ENCODE assay signal across 10 cellular contexts in the genomic region with DNA sequence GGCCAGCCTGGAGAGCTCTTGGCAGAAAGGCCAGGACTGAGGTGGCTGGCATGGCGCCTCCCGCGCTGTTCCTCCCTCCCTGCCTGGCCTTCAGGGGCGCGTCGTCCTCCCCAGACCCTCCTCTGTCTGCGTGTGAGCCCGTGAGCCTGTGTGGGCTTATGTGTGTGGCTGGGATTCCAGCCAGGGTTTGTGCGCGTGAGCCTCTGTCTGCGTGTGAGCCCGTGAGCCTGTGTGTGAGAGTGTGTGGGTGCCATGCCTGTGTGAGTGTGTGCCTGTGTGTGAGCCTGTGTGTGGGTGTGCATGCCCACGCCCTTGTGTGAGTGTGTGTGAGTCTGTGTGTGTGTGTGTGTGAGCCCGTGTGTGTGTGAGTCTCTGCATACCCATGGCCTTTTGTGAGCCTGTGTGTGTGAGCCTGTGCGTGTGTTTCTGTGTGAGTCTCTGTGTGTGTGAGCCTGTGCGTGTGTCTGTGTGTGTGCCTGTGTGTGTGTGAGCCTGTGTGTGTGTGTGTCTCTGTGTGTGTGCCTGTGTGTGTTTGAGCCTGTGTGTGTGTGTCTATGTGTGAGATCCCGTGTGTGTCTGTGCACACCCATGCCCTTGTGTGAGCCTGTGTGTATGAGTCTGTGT. TPM values are rescaled to one million over a fixed set of nuclear protein-coding genes. Genes with fewer than 3 reads are reported as not detected.
DNase-seq lines count a peak whose midpoint lies in the region; ATAC-seq and TF ChIP-seq lines count a peak whose summit lies in the region.
"Had no signal": no experiment of that assay in that cellular context is flagged by ENCODE, and none has a peak within 500 bp of the region (broad histone marks: within the 10 kb centered on the region; RNA-seq: fewer than 3 reads in every experiment).

No MANE protein-coding gene starts in this region.

- POLR2A ChIA-PET in activated CD4-positive, alpha-beta memory T cell treated with anti-CD3 and anti-CD28 coated beads for 36 hours (lab: Charles Lee), result no interaction called here

- H3K4me2 ChIP-seq in fibroblast of lung (ENCODE audit: extremely low read depth, insufficient read depth, low read length), result no peak overlapping the region

- intact Hi-C loops in Right ventricle myocardium inferior (cut with DNase I), result no loop called here
- intact Hi-C loops in cardiac septum (cut with DNase I), result no loop called here
- intact Hi-C loops in activated CD4-positive, alpha-beta memory T cell treated with anti-CD3 and anti-CD28 coated beads for 36 hours (cut with micrococcal nuclease), result no loop called here

- H3K27ac ChIP-seq in fibroblast of lung (ENCODE audit: insufficient read depth, low read length) (no peak overlapping the region), neutrophil (peak overlapping the region; percentile 98)

- no peaks in the 10 kb centered on the region for H3K27me3 Mint-ChIP-seq in activated CD4-positive, alpha-beta memory T cell treated with anti-CD3 and anti-CD28 coated beads for 36 hours

- no peaks in the 10 kb centered on the region for H3K27me3 ChIP-seq in fibroblast of lung (ENCODE audit: control insufficient read depth, insufficient read depth, low read length)
- no peaks in the 10 kb centered on the region for H3K27me3 ChIP-seq in neutrophil

- CTCF ChIA-PET in activated CD4-positive, alpha-beta memory T cell treated with anti-CD3 and anti-CD28 coated beads for 36 hours (lab: Charles Lee), result no interaction called here

- peak overlapping the region; percentile 2 for H3K9ac ChIP-seq in fibroblast of lung (ENCODE audit: insufficient read depth, low read length)

- no peak overlapping the region for H3K4me3 Mint-ChIP-seq in activated CD4-positive, alpha-beta memory T cell treated with anti-CD3 and anti-CD28 coated beads for 36 hours
- H3K4me3 Mint-ChIP-seq: WTC11 had no signal

- H4K20me1 ChIP-seq in fibroblast of lung (ENCODE audit: control insufficient read depth, extremely low read depth, insufficient read depth, low read length), result peaks cover 3% of the 10 kb centered on the region

- H3K36me3 Mint-ChIP-seq in activated naive CD4-positive, alpha-beta T cell treated with anti-CD3 and anti-CD28 coated beads, Interleukin-2, amount 50 U/mL, for 72 hours, result no peaks in the 10 kb centered on the region
- H3K36me3 Mint-ChIP-seq in activated CD4-positive, alpha-beta memory T cell treated with anti-CD3 and anti-CD28 coated beads for 36 hours, result no peaks in the 10 kb centered on the region
- H3K36me3 Mint-ChIP-seq: WTC11 had no signal

- H3K36me3 ChIP-seq in fibroblast of lung (ENCODE audit: control insufficient read depth, insufficient read depth, low read length) (peaks cover 2% of the 10 kb centered on the region), neutrophil (peaks cover 4% of the 10 kb centered on the region)

- DNase-seq in Right ventricle myocardium inferior (ENCODE audit: missing footprints), result no peak
- DNase-seq in cardiac septum (ENCODE audit: low spot score), result no peak
- peak in 1 of 2 donors; percentile 57 for DNase-seq in fibroblast of lung (ENCODE audit: low read depth in 2 of 2)
- no peak for DNase-seq in activated CD4-positive, alpha-beta T cell treated with anti-CD3 and anti-CD28 coated beads, Interleukin-2, amount 50 U/mL, for 4 hours
- DNase-seq in activated naive CD4-positive, alpha-beta T cell treated with anti-CD3 and anti-CD28 coated beads, Interleukin-2, amount 50 U/mL, for 72 hours (ENCODE audit: low spot score in 2 of 2), result no peak
- no peak for DNase-seq in GOT3 (lab: John Stamatoyannopoulos, UW)
- no peak for DNase-seq in activated CD4-positive, alpha-beta memory T cell treated with anti-CD3 and anti-CD28 coated beads for 36 hours
- DNase-seq: EL had no signal

- no peaks in the 10 kb centered on the region for H3K9me3 Mint-ChIP-seq in activated naive CD4-positive, alpha-beta T cell treated with anti-CD3 and anti-CD28 coated beads, Interleukin-2, amount 50 U/mL, for 72 hours
- no peaks in the 10 kb centered on the region for H3K9me3 Mint-ChIP-seq in activated CD4-positive, alpha-beta memory T cell treated with anti-CD3 and anti-CD28 coated beads for 36 hours
- H3K9me3 Mint-ChIP-seq: WTC11 had no signal

- peak; percentile 3 for ATAC-seq in Right ventricle myocardium inferior
- no peak for ATAC-seq in activated naive CD4-positive, alpha-beta T cell treated with anti-CD3 and anti-CD28 coated beads, Interleukin-2, amount 50 U/mL, for 72 hours
- ATAC-seq: WTC11 had no signal

- H2AFZ ChIP-seq in fibroblast of lung (ENCODE audit: low read length), result no peak overlapping the region

- H3K4me1 Mint-ChIP-seq in activated CD4-positive, alpha-beta memory T cell treated with anti-CD3 and anti-CD28 coated beads for 36 hours (ENCODE audit: low read depth), result no peaks in the 10 kb centered on the region

- H3K4me3 ChIP-seq in fibroblast of lung (replicated peaks in 1 of 4; ENCODE audit: control extremely low read depth in 1 of 4, insufficient read depth in 1 of 4, low read depth in 3 of 4, low read length in 4 of 4), result no peak overlapping the region
- peak overlapping the region in 1 of 2 experiments; percentile 60 for H3K4me3 ChIP-seq in neutrophil (ENCODE audit: low read depth in 1 of 2, low read length in 1 of 2)

- H3K9me3 ChIP-seq in fibroblast of lung (ENCODE audit: control insufficient read depth, insufficient read depth, low read depth, low read length) (no peaks in the 10 kb centered on the region), neutrophil (no peaks in the 10 kb centered on the region)

- no peaks in the 10 kb centered on the region for H3K4me1 ChIP-seq in fibroblast of lung (ENCODE audit: control insufficient read depth, extremely low read depth, insufficient read depth, low read length)
- peaks cover 67 to 89% of the 10 kb centered on the region in 2 experiments for H3K4me1 ChIP-seq in neutrophil (ENCODE audit: control insufficient read depth in 1 of 2, insufficient read depth in 1 of 2, low read depth in 1 of 2, low read length in 1 of 2)

- TF ChIP-seq CTCF in fibroblast of lung (conservative IDR thresholded peaks at IDR 0.05 in 1 of 2, IDR thresholded peaks at IDR 0.05 in 1 of 2; ENCODE audit: low read depth in 1 of 2, low read length in 2 of 2) (no peak), neutrophil (IDR thresholded peaks at IDR 0.05) (no peak)

- H3K27ac Mint-ChIP-seq in activated naive CD4-positive, alpha-beta T cell treated with anti-CD3 and anti-CD28 coated beads, Interleukin-2, amount 50 U/mL, for 72 hours, result no peak overlapping the region
- no peak overlapping the region for H3K27ac Mint-ChIP-seq in activated CD4-positive, alpha-beta memory T cell treated with anti-CD3 and anti-CD28 coated beads for 36 hours
- H3K27ac Mint-ChIP-seq: WTC11 had no signal

- peaks cover 60% of the 10 kb centered on the region for H3K79me2 ChIP-seq in fibroblast of lung (ENCODE audit: control insufficient read depth, insufficient read depth, low read length)

RNA-seq across cellular contexts. Expression of a gene that starts 13.0 kb away (rescaled TPM):
- total RNA-seq in Right ventricle myocardium inferior (91.1 TPM), cardiac septum (42.6 TPM), fibroblast of lung (14.6 and 14.9 TPM in 2 replicates)
- 11.5 and 13.3 TPM in 2 replicates for polyA plus RNA-seq in fibroblast of lung
- polyA plus RNA-seq in fibroblast of lung (2012), result 29.3 and 35.2 TPM in 2 replicates
- 56.4 and 59.1 TPM in 2 replicates for polyA minus RNA-seq in fibroblast of lung (ENCODE audit: low replicate concordance)
- total RNA-seq in activated naive CD4-positive, alpha-beta T cell treated with anti-CD3 and anti-CD28 coated beads, Interleukin-2, amount 50 U/mL, for 72 hours, result 1 to 10 TPM in 1 of 2 donors, under 1 TPM in 1; 0.25 to 7.9 TPM
- 10 to 100 TPM; 22.1 to 22.5 TPM for total RNA-seq in activated CD4-positive, alpha-beta memory T cell treated with anti-CD3 and anti-CD28 coated beads for 36 hours
